Comparison of ENCODE assay signal across 8 cellular contexts in the genomic region with DNA sequence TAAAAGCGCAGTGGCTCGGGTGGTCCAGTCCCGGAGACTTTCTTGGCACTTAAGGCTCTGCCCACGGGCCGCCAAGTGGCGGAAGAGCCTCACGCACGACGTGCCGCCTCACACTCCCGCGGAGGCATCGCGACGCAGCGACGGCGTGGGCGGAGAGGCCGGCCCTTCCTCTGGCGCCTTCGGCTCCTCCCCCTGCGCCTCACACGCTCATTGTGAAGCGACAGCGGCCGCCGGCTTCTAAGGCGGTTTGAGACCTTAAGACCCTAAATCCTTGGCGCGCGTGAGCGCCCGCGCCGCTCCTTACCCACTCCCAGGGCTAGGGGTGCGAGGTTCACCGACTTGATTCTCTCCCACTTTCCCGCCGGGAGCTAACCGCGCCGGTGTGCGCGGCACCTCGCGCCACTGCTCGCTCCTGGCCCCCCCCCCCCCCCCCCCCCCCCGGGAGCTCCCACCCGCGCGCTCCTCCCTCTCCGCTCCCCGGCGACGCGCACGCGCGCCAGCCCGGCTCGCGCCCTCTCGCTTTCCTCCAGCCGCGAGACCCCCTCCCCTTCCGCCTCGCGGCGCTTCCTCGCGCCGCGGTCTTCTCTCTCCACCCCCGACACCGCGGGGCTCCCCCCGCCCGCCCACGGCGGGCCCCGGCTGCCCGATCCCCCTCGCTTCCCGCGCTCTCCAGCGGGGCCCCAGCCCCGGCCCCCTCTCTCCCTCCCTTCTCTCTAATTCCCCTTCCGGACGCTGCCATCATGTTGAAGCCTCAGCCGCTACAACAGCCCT. TPM values are rescaled to one million over a fixed set of nuclear protein-coding genes. Genes with fewer than 3 reads are reported as not detected.
DNase-seq lines count a peak whose midpoint lies in the region; ATAC-seq lines count a peak whose summit lies in the region.

A gene with protein sequence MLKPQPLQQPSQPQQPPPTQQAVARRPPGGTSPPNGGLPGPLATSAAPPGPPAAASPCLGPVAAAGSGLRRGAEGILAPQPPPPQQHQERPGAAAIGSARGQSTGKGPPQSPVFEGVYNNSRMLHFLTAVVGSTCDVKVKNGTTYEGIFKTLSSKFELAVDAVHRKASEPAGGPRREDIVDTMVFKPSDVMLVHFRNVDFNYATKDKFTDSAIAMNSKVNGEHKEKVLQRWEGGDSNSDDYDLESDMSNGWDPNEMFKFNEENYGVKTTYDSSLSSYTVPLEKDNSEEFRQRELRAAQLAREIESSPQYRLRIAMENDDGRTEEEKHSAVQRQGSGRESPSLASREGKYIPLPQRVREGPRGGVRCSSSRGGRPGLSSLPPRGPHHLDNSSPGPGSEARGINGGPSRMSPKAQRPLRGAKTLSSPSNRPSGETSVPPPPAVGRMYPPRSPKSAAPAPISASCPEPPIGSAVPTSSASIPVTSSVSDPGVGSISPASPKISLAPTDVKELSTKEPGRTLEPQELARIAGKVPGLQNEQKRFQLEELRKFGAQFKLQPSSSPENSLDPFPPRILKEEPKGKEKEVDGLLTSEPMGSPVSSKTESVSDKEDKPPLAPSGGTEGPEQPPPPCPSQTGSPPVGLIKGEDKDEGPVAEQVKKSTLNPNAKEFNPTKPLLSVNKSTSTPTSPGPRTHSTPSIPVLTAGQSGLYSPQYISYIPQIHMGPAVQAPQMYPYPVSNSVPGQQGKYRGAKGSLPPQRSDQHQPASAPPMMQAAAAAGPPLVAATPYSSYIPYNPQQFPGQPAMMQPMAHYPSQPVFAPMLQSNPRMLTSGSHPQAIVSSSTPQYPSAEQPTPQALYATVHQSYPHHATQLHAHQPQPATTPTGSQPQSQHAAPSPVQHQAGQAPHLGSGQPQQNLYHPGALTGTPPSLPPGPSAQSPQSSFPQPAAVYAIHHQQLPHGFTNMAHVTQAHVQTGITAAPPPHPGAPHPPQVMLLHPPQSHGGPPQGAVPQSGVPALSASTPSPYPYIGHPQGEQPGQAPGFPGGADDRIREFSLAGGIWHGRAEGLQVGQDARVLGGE (plus strand): TSS at position 480 of the 771 bp plus-strand sequence. CDS start 261 bp downstream, at position 741.

- no peak within 1 kb of the TSS for H2BK15ac ChIP-seq in mesendoderm (replicated peaks; ENCODE audit: low read depth)

- POLR2A ChIA-PET in CD4-positive, alpha-beta memory T cell (lab: Charles Lee; ENCODE audit: partially characterized antibody) = interaction anchor here (0.6 to 4.6 kb wide), 19 partner anchors 9 to 1496 kb away, joined by 3 to 84 read pairs (median 6); partner anchors contain the start of genes NFATC2IP, RABEP2, SH2B1 and SPNS1

- peak within 1 kb of the TSS; percentile 99 for H2BK120ac ChIP-seq in mesendoderm (ENCODE audit: low read depth, low read length)

- peaks cover 32% of the 10 kb centered on the region for H3K4me1 ChIP-seq in CD4-positive, alpha-beta memory T cell (ENCODE audit: insufficient read depth, low read length)
- H3K4me1 ChIP-seq in endocrine pancreas (ENCODE audit: control insufficient read depth, insufficient read depth, low read length) = peaks cover 7% of the 10 kb centered on the region
- H3K4me1 ChIP-seq in mesendoderm (ENCODE audit: control insufficient read depth, low read depth, low read length) = peaks cover 3% of the 10 kb centered on the region

- peaks cover 35% of the 10 kb centered on the region for H3K79me2 ChIP-seq in mesendoderm (ENCODE audit: control insufficient read depth, insufficient read depth, low read length)

- DNase-seq in CD4-positive, alpha-beta memory T cell = peak; percentile 92 to 94 (median 94)
- DNase-seq in HT-29 (ENCODE audit: low spot score) (peak; percentile 96), NOMO-1 treated with DMSO at 0.1 percent for 48 hours (lab: John Stamatoyannopoulos, UW; ENCODE audit: unreplicated experiment) (peak; percentile 91), mesendoderm (peak; percentile 95)
- DNase-seq in activated CD8-positive, alpha-beta memory T cell treated with anti-CD3 and anti-CD28 coated beads, Interleukin-2, amount 10 ng/mL, durations not matched to agents 7 days and 5 days = peak; percentile 97
- peak; percentile 90 for DNase-seq in stimulated activated CD8-positive, alpha-beta memory T cell treated with anti-CD3 and anti-CD28 coated beads, Interleukin-12 subunit alpha, Interleukin-12 subunit beta, amount 100 ng/mL, for 4 hours (ENCODE audit: low read depth)

- H3K9ac ChIP-seq in endocrine pancreas (ENCODE audit: control insufficient read depth, insufficient read depth, low read length) (peak within 1 kb of the TSS; percentile 95), mesendoderm (ENCODE audit: low read length) (peak within 1 kb of the TSS; percentile 93)

- peak within 1 kb of the TSS; percentile 33 for H4K5ac ChIP-seq in mesendoderm (ENCODE audit: low read length)

- intact Hi-C loops in CD4-positive, alpha-beta memory T cell (cut with micrococcal nuclease) = loop anchor here (1.0 to 2.0 kb wide), 3 partner anchors 103 to 1876 kb away; partner anchors contain the start of genes NFATC2IP, RABEP2 and SRCAP

- peaks cover 23 to 51% (median 36%) of the 10 kb centered on the region in 4 donors for H3K4me1 Mint-ChIP-seq in CD4-positive, alpha-beta memory T cell
- H3K4me1 Mint-ChIP-seq in activated CD8-positive, alpha-beta memory T cell treated with anti-CD3 and anti-CD28 coated beads, Interleukin-2, amount 10 ng/mL, durations not matched to agents 7 days and 5 days = peaks cover 49% of the 10 kb centered on the region

- peak within 1 kb of the TSS; percentile 99 for H4K8ac ChIP-seq in mesendoderm (ENCODE audit: low read depth, low read length)

- H3K4me3 ChIP-seq in CD4-positive, alpha-beta memory T cell (ENCODE audit: low read length in 2 of 2) = peak within 1 kb of the TSS; percentile 85 to 97
- peak within 1 kb of the TSS; percentile 72 for H3K4me3 ChIP-seq in endocrine pancreas (ENCODE audit: control insufficient read depth, insufficient read depth, low read length)
- peak within 1 kb of the TSS; percentile 82 for H3K4me3 ChIP-seq in mesendoderm (ENCODE audit: low read length)

- peak within 1 kb of the TSS; percentile 100 for H3K18ac ChIP-seq in mesendoderm (ENCODE audit: low read length)

- peak within 1 kb of the TSS; percentile 73 for H2BK5ac ChIP-seq in mesendoderm (ENCODE audit: low read length)

- H3K9me3 ChIP-seq in CD4-positive, alpha-beta memory T cell (ENCODE audit: control insufficient read depth in 1 of 2, low read length in 2 of 2) = no peaks in the 10 kb centered on the region
- no peaks in the 10 kb centered on the region for H3K9me3 ChIP-seq in endocrine pancreas (ENCODE audit: control insufficient read depth, low read length)

- peaks cover 14% of the 10 kb centered on the region for H3K79me1 ChIP-seq in mesendoderm (ENCODE audit: low read length)

- peak within 1 kb of the TSS; percentile 100 for H3K4ac ChIP-seq in mesendoderm (ENCODE audit: low read depth, low read length)

- ATAC-seq in GM19468 (IDR thresholded peaks at IDR 0.05; ENCODE audit: extremely low read depth, unreplicated experiment) = peak; percentile 41
- ATAC-seq in activated CD8-positive, alpha-beta memory T cell treated with anti-CD3 and anti-CD28 coated beads, Interleukin-2, amount 10 ng/mL, durations not matched to agents 7 days and 5 days = peak; percentile 69

- H3K56ac ChIP-seq in mesendoderm (ENCODE audit: low read length) = peak within 1 kb of the TSS; percentile 96

- peak within 1 kb of the TSS; percentile 93 to 99 (median 96) for H3K4me3 Mint-ChIP-seq in CD4-positive, alpha-beta memory T cell
- H3K4me3 Mint-ChIP-seq in activated CD8-positive, alpha-beta memory T cell treated with anti-CD3 and anti-CD28 coated beads, Interleukin-2, amount 10 ng/mL, durations not matched to agents 7 days and 5 days = peak within 1 kb of the TSS; percentile 100

- no CpG with 5 or more reads among the region's 91 CpGs for WGBS in mesendoderm (ENCODE audit: extremely low coverage, insufficient coverage, low lambda C conversion rate)

- H3K27ac Mint-ChIP-seq in CD4-positive, alpha-beta memory T cell = peak within 1 kb of the TSS; percentile 96 to 100 (median 98)
- H3K27ac Mint-ChIP-seq in activated CD8-positive, alpha-beta memory T cell treated with anti-CD3 and anti-CD28 coated beads, Interleukin-2, amount 10 ng/mL, durations not matched to agents 7 days and 5 days = peak within 1 kb of the TSS; percentile 96

- CTCF ChIA-PET in CD4-positive, alpha-beta memory T cell (lab: Charles Lee; ENCODE audit: partially characterized antibody) = interaction anchor here (0.8 to 2.3 kb wide), 6 partner anchors 9 to 128 kb away, joined by 3 to 9 read pairs (median 3); partner anchors contain the start of genes NFATC2IP and TUFM
- CTCF ChIA-PET in activated CD8-positive, alpha-beta memory T cell treated with anti-CD3 and anti-CD28 coated beads, Interleukin-2, amount 10 ng/mL, durations not matched to agents 7 days and 5 days (lab: Charles Lee) = interaction anchor here (1.1 to 4.7 kb wide), 5 partner anchors 15 to 151 kb away, joined by 3 to 22 read pairs (median 6); partner anchors contain the start of genes SPNS1 and TUFM

- no peaks in the 10 kb centered on the region for H3K27me3 ChIP-seq in CD4-positive, alpha-beta memory T cell (ENCODE audit: insufficient read depth, low read length)
- no peaks in the 10 kb centered on the region for H3K27me3 ChIP-seq in endocrine pancreas (ENCODE audit: control insufficient read depth, insufficient read depth, low read length)
- H3K27me3 ChIP-seq in mesendoderm (ENCODE audit: insufficient read depth, low read length, poor library complexity) = no peaks in the 10 kb centered on the region

- H3K27ac ChIP-seq in CD4-positive, alpha-beta memory T cell (ENCODE audit: low read depth, low read length) = peak within 1 kb of the TSS; percentile 98
- peak within 1 kb of the TSS; percentile 100 for H3K27ac ChIP-seq in mesendoderm (ENCODE audit: low read depth, low read length)

- no peak within 1 kb of the TSS for H2AK5ac ChIP-seq in mesendoderm (ENCODE audit: low read length)

- peaks cover 25% of the 10 kb centered on the region for H3K36me3 ChIP-seq in CD4-positive, alpha-beta memory T cell (ENCODE audit: insufficient read depth, low read length)
- peaks cover 5% of the 10 kb centered on the region for H3K36me3 ChIP-seq in endocrine pancreas (ENCODE audit: control insufficient read depth, insufficient read depth, low read length)
- H3K36me3 ChIP-seq in mesendoderm (ENCODE audit: control insufficient read depth, insufficient read depth, low read length) = peaks cover 12% of the 10 kb centered on the region

- no peak within 1 kb of the TSS for H3K23ac ChIP-seq in mesendoderm (ENCODE audit: low read length)

- H3K27me3 Mint-ChIP-seq in CD4-positive, alpha-beta memory T cell = peaks cover 0 to 5% of the 10 kb centered on the region in 2 donors
- no peaks in the 10 kb centered on the region for H3K27me3 Mint-ChIP-seq in activated CD8-positive, alpha-beta memory T cell treated with anti-CD3 and anti-CD28 coated beads, Interleukin-2, amount 10 ng/mL, durations not matched to agents 7 days and 5 days

- peak within 1 kb of the TSS; percentile 69 for H3K4me2 ChIP-seq in mesendoderm (ENCODE audit: low read length)

- H3K9me3 Mint-ChIP-seq in CD4-positive, alpha-beta memory T cell = peaks cover 0 to 5% (median 0%) of the 10 kb centered on the region in 8 donors
- no peaks in the 10 kb centered on the region for H3K9me3 Mint-ChIP-seq in activated CD8-positive, alpha-beta memory T cell treated with anti-CD3 and anti-CD28 coated beads, Interleukin-2, amount 10 ng/mL, durations not matched to agents 7 days and 5 days (ENCODE audit: low read depth)

- H3K36me3 Mint-ChIP-seq in CD4-positive, alpha-beta memory T cell = peaks cover 25 to 46% of the 10 kb centered on the region in 2 donors
- H3K36me3 Mint-ChIP-seq in activated CD8-positive, alpha-beta memory T cell treated with anti-CD3 and anti-CD28 coated beads, Interleukin-2, amount 10 ng/mL, durations not matched to agents 7 days and 5 days = peaks cover 40% of the 10 kb centered on the region

RNA-seq across cellular contexts. Expression of the gene that starts here (rescaled TPM):
- 100 to 1,000 TPM; 262 to 266 TPM for total RNA-seq in CD4-positive, alpha-beta memory T cell
- 10 to 100 TPM in 1 of 2 donors, 1 to 10 TPM in 1; 7.1 to 38.5 TPM for polyA plus RNA-seq in CD4-positive, alpha-beta memory T cell
- 74.1 and 86.9 TPM in 2 replicates for total RNA-seq in HT-29 (2014; rRNA removed; shearing (Covaris generic))
- 100 to 1,000 TPM; 295 to 301 TPM for total RNA-seq in activated CD8-positive, alpha-beta memory T cell treated with anti-CD3 and anti-CD28 coated beads, Interleukin-2, amount 10 ng/mL, durations not matched to agents 7 days and 5 days
- 201 TPM for polyA plus RNA-seq in mesendoderm (2013, experiment 1 of 2)
- 196 TPM for polyA plus RNA-seq in mesendoderm (2013, experiment 2 of 2)

Comparison
In these comparisons a context has a peak if more than half of its experiments do, and no peak if none do; other contexts are left out.
1. Peak in every context shown above with its lines: DNase-seq, ATAC-seq, H3K4me3 ChIP-seq and H3K27ac ChIP-seq.